ENCODE assay signal across 1 cellular context in genomic region chr1:222643937-222644648, GRCh38.
TF ChIP-seq lines count a peak whose summit lies in the region.

No MANE protein-coding gene starts in this region.

TF ChIP-seq in HepG2, 621 proteins besides CTCF, POLR2A, EP300 and RAD21 (continued from another document and continues in another):
- TF ChIP-seq, protein P1, sequence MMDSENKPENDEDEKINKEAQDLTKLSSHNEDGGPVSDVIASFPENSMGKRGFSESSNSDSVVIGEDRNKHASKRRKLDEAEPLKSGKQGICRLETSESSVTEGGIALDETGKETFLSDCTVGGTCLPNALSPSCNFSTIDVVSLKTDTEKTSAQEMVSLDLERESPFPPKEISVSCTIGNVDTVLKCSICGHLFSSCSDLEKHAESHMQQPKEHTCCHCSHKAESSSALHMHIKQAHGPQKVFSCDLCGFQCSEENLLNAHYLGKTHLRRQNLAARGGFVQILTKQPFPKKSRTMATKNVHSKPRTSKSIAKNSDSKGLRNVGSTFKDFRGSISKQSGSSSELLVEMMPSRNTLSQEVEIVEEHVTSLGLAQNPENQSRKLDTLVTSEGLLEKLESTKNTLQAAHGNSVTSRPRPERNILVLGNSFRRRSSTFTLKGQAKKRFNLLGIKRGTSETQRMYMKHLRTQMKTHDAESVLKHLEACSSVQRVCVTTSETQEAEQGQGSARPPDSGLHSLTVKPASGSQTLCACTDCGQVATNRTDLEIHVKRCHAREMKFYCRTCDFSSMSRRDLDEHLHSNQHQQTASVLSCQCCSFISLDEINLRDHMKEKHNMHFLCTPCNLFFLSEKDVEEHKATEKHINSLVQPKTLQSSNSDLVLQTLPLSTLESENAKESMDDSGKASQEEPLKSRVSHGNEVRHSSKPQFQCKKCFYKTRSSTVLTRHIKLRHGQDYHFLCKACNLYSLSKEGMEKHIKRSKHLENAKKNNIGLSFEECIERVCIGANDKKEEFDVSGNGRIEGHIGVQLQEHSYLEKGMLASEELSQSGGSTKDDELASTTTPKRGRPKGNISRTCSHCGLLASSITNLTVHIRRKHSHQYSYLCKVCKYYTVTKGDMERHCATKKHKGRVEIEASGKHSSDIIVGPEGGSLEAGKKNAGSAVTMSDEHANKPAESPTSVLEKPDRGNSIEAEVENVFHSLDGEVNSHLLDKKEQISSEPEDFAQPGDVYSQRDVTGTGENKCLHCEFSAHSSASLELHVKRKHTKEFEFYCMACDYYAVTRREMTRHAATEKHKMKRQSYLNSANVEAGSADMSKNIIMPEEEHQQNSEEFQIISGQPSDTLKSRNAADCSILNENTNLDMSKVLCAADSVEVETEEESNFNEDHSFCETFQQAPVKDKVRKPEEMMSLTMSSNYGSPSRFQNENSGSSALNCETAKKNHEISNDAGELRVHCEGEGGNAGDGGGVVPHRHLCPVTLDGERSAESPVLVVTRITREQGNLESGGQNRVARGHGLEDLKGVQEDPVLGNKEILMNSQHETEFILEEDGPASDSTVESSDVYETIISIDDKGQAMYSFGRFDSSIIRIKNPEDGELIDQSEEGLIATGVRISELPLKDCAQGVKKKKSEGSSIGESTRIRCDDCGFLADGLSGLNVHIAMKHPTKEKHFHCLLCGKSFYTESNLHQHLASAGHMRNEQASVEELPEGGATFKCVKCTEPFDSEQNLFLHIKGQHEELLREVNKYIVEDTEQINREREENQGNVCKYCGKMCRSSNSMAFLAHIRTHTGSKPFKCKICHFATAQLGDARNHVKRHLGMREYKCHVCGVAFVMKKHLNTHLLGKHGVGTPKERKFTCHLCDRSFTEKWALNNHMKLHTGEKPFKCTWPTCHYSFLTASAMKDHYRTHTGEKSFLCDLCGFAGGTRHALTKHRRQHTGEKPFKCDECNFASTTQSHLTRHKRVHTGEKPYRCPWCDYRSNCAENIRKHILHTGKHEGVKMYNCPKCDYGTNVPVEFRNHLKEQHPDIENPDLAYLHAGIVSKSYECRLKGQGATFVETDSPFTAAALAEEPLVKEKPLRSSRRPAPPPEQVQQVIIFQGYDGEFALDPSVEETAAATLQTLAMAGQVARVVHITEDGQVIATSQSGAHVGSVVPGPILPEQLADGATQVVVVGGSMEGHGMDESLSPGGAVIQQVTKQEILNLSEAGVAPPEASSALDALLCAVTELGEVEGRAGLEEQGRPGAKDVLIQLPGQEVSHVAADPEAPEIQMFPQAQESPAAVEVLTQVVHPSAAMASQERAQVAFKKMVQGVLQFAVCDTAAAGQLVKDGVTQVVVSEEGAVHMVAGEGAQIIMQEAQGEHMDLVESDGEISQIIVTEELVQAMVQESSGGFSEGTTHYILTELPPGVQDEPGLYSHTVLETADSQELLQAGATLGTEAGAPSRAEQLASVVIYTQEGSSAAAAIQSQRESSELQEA (CRISPR knock-in tag; IDR thresholded peaks at IDR 0.05; ENCODE audit: not compliant biosample characterization), result peak; percentile 22
- TF ChIP-seq ZNF335 (CRISPR knock-in tag; IDR thresholded peaks at IDR 0.05) (peak; percentile 86), FOXP1 (IDR thresholded peaks at IDR 0.05) (no peak), FOXP1 (CRISPR knock-in tag; IDR thresholded peaks at IDR 0.05) (no peak), TFAP4 (IDR thresholded peaks at IDR 0.05; ENCODE audit: borderline replicate concordance, low read depth) (peak; percentile 80), SP2 (CRISPR knock-in tag; IDR thresholded peaks at IDR 0.05) (peak; percentile 76), SP4 (CRISPR knock-in tag; IDR thresholded peaks at IDR 0.05) (peak; percentile 86), ZNF317 (CRISPR knock-in tag; IDR thresholded peaks at IDR 0.05) (peak; percentile 72; the same call in 1 of the 2 replicates), MAZ (IDR thresholded peaks at IDR 0.05; ENCODE audit: borderline replicate concordance, low read depth, low read length) (no peak), MAZ (CRISPR knock-in tag; IDR thresholded peaks at IDR 0.05; ENCODE audit: low read depth) (peak; percentile 68), DBP (CRISPR knock-in tag; IDR thresholded peaks at IDR 0.05; ENCODE audit: not compliant biosample characterization) (no peak), MLXIP (CRISPR knock-in tag; IDR thresholded peaks at IDR 0.05; ENCODE audit: borderline replicate concordance) (no peak), ZNF678 (CRISPR knock-in tag; IDR thresholded peaks at IDR 0.05) (no peak), ZBTB42 (CRISPR knock-in tag; IDR thresholded peaks at IDR 0.05) (no peak), ZNF263 (CRISPR knock-in tag; IDR thresholded peaks at IDR 0.05) (no peak), MXD3 (CRISPR knock-in tag; IDR thresholded peaks at IDR 0.05) (0 out of 2 replicates have a peak, but pooled peaks have one; percentile 33), ZSCAN30 (CRISPR knock-in tag; IDR thresholded peaks at IDR 0.05) (0 out of 2 replicates have a peak, but pooled peaks have one; percentile 12), MTA3 (CRISPR knock-in tag; IDR thresholded peaks at IDR 0.05) (no peak), MIER2 (CRISPR knock-in tag; IDR thresholded peaks at IDR 0.05) (peak; percentile 63; the same call in 1 of the 2 replicates), PAX8 (CRISPR knock-in tag; IDR thresholded peaks at IDR 0.05; ENCODE audit: borderline replicate concordance) (0 out of 2 replicates have a peak, but pooled peaks have one; percentile 44), ZMAT5 (CRISPR knock-in tag; IDR thresholded peaks at IDR 0.05; ENCODE audit: borderline replicate concordance, low read depth) (no peak), PPARG (CRISPR knock-in tag; conservative IDR thresholded peaks at IDR 0.05) (peak; percentile 58), KMT2A (CRISPR knock-in tag; IDR thresholded peaks at IDR 0.05) (peak; percentile 89), ZNF761 (CRISPR knock-in tag; conservative IDR thresholded peaks at IDR 0.05) (0 out of 2 replicates have a peak, but pooled peaks have one; percentile 26), MAFF (IDR thresholded peaks at IDR 0.05; ENCODE audit: low read depth, low read length) (no peak), CBX5 (CRISPR knock-in tag; IDR thresholded peaks at IDR 0.05; ENCODE audit: borderline replicate concordance) (peak; percentile 63; the same call in 1 of the 2 replicates), NFYC (CRISPR knock-in tag; IDR thresholded peaks at IDR 0.05) (peak; percentile 77), HNRNPLL (IDR thresholded peaks at IDR 0.05; ENCODE audit: low read depth, low read length, poor library complexity, severe bottlenecking) (peak; percentile 84), HOMEZ (CRISPR knock-in tag; IDR thresholded peaks at IDR 0.05; ENCODE audit: low read depth) (peak; percentile 95; the same call in 1 of the 2 replicates), FOSL2 (CRISPR knock-in tag; IDR thresholded peaks at IDR 0.05) (peak; percentile 40; the same call in 1 of the 2 replicates), ZSCAN22 (CRISPR knock-in tag; IDR thresholded peaks at IDR 0.05) (no peak), ELF4 (CRISPR knock-in tag; IDR thresholded peaks at IDR 0.05; ENCODE audit: borderline replicate concordance) (peak; percentile 80; the same call in 1 of the 2 replicates), ETV5 (CRISPR knock-in tag; IDR thresholded peaks at IDR 0.05; ENCODE audit: borderline replicate concordance) (peak; percentile 89), HMG20B (CRISPR knock-in tag; conservative IDR thresholded peaks at IDR 0.05) (0 out of 2 replicates have a peak, but pooled peaks have one; percentile 8), YEATS2 (CRISPR knock-in tag; IDR thresholded peaks at IDR 0.05; ENCODE audit: borderline replicate concordance) (peak; percentile 77; the same call in 1 of the 2 replicates), KLF12 (CRISPR knock-in tag; IDR thresholded peaks at IDR 0.05; ENCODE audit: borderline replicate concordance) (peak; percentile 92; the same call in 1 of the 2 replicates), ZNF775 (CRISPR knock-in tag; IDR thresholded peaks at IDR 0.05; ENCODE audit: borderline replicate concordance) (no peak), ZNF782 (CRISPR knock-in tag; IDR thresholded peaks at IDR 0.05; ENCODE audit: borderline replicate concordance) (no peak)
- TF ChIP-seq, protein P2, sequence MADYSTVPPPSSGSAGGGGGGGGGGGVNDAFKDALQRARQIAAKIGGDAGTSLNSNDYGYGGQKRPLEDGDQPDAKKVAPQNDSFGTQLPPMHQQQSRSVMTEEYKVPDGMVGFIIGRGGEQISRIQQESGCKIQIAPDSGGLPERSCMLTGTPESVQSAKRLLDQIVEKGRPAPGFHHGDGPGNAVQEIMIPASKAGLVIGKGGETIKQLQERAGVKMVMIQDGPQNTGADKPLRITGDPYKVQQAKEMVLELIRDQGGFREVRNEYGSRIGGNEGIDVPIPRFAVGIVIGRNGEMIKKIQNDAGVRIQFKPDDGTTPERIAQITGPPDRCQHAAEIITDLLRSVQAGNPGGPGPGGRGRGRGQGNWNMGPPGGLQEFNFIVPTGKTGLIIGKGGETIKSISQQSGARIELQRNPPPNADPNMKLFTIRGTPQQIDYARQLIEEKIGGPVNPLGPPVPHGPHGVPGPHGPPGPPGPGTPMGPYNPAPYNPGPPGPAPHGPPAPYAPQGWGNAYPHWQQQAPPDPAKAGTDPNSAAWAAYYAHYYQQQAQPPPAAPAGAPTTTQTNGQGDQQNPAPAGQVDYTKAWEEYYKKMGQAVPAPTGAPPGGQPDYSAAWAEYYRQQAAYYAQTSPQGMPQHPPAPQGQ (CRISPR knock-in tag; IDR thresholded peaks at IDR 0.05; ENCODE audit: borderline replicate concordance), result no peak
- TF ChIP-seq, protein P3, sequence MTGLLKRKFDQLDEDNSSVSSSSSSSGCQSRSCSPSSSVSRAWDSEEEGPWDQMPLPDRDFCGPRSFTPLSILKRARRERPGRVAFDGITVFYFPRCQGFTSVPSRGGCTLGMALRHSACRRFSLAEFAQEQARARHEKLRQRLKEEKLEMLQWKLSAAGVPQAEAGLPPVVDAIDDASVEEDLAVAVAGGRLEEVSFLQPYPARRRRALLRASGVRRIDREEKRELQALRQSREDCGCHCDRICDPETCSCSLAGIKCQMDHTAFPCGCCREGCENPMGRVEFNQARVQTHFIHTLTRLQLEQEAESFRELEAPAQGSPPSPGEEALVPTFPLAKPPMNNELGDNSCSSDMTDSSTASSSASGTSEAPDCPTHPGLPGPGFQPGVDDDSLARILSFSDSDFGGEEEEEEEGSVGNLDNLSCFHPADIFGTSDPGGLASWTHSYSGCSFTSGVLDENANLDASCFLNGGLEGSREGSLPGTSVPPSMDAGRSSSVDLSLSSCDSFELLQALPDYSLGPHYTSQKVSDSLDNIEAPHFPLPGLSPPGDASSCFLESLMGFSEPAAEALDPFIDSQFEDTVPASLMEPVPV (CRISPR knock-in tag; IDR thresholded peaks at IDR 0.05), result peak; percentile 54; the same call in 1 of the 2 replicates
- TF ChIP-seq, protein P4, sequence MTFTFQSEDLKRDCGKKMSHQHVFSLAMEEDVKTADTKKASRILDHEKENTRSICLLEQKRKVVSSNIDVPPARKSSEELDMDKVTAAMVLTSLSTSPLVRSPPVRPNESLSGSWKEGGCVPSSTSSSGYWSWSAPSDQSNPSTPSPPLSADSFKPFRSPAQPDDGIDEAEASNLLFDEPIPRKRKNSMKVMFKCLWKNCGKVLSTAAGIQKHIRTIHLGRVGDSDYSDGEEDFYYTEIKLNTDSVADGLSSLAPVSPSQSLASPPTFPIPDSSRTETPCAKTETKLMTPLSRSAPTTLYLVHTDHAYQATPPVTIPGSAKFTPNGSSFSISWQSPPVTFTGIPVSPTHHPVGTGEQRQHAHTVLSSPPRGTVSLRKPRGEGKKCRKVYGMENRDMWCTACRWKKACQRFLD (CRISPR knock-in tag; IDR thresholded peaks at IDR 0.05; ENCODE audit: borderline replicate concordance), result peak; percentile 82; the same call in 1 of the 2 replicates
